In the genomic region with DNA sequence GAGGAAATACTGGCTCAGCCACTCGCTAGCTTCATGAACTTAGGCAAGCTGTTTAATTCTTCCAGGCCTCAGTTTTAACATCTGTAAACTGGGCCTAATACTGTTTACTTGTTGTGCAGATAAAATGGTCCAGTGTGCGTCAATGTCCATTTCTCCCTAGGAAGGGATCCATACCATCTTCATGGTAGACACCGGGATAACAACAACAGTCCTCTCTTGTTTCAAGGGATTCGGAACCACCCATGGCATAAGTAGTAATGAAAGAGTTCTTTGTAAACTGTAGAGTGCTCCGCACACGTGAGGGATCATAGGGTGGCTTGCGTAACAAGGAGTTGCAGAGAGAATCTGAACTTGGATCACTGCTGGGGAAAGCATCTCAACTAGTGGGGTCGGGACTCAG, we compare ENCODE assay signal across 1 cellular context.
A peak's percentile ranks its signal among the peaks of the same experiment; 100 is the strongest.
TF ChIP-seq lines count a peak whose summit lies in the region.

No MANE protein-coding gene starts in this region.

TF ChIP-seq in HepG2, 621 proteins besides CTCF, POLR2A, EP300 and RAD21 (continued from another document):
- TF ChIP-seq, protein P1, sequence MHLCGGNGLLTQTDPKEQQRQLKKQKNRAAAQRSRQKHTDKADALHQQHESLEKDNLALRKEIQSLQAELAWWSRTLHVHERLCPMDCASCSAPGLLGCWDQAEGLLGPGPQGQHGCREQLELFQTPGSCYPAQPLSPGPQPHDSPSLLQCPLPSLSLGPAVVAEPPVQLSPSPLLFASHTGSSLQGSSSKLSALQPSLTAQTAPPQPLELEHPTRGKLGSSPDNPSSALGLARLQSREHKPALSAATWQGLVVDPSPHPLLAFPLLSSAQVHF (CRISPR knock-in tag; IDR thresholded peaks at IDR 0.05), result no peak
- no peak for TF ChIP-seq FOXA1 (IDR thresholded peaks at IDR 0.05)
- peak; percentile 42 for TF ChIP-seq FOXA1 (CRISPR knock-in tag; IDR thresholded peaks at IDR 0.05)
- no peak for TF ChIP-seq TEAD3 (CRISPR knock-in tag; optimal IDR thresholded peaks at IDR 0.05; ENCODE audit: borderline replicate concordance)
- peak; percentile 41 for TF ChIP-seq NCOA2 (CRISPR knock-in tag; IDR thresholded peaks at IDR 0.05)
- TF ChIP-seq ZNF501 (CRISPR knock-in tag; IDR thresholded peaks at IDR 0.05), result no peak
- peak; percentile 52; the same call in 1 of the 2 replicates for TF ChIP-seq HDAC2 (CRISPR knock-in tag; IDR thresholded peaks at IDR 0.05)
- TF ChIP-seq, protein P2, sequence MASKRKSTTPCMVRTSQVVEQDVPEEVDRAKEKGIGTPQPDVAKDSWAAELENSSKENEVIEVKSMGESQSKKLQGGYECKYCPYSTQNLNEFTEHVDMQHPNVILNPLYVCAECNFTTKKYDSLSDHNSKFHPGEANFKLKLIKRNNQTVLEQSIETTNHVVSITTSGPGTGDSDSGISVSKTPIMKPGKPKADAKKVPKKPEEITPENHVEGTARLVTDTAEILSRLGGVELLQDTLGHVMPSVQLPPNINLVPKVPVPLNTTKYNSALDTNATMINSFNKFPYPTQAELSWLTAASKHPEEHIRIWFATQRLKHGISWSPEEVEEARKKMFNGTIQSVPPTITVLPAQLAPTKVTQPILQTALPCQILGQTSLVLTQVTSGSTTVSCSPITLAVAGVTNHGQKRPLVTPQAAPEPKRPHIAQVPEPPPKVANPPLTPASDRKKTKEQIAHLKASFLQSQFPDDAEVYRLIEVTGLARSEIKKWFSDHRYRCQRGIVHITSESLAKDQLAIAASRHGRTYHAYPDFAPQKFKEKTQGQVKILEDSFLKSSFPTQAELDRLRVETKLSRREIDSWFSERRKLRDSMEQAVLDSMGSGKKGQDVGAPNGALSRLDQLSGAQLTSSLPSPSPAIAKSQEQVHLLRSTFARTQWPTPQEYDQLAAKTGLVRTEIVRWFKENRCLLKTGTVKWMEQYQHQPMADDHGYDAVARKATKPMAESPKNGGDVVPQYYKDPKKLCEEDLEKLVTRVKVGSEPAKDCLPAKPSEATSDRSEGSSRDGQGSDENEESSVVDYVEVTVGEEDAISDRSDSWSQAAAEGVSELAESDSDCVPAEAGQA (IDR thresholded peaks at IDR 0.05; ENCODE audit: low read depth), result no peak
- TF ChIP-seq, protein P2 (CRISPR knock-in tag; IDR thresholded peaks at IDR 0.05; ENCODE audit: borderline replicate concordance), result no peak
- TF ChIP-seq, protein P3, sequence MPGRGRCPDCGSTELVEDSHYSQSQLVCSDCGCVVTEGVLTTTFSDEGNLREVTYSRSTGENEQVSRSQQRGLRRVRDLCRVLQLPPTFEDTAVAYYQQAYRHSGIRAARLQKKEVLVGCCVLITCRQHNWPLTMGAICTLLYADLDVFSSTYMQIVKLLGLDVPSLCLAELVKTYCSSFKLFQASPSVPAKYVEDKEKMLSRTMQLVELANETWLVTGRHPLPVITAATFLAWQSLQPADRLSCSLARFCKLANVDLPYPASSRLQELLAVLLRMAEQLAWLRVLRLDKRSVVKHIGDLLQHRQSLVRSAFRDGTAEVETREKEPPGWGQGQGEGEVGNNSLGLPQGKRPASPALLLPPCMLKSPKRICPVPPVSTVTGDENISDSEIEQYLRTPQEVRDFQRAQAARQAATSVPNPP (CRISPR knock-in tag; IDR thresholded peaks at IDR 0.05), result no peak
- TF ChIP-seq, protein P4, sequence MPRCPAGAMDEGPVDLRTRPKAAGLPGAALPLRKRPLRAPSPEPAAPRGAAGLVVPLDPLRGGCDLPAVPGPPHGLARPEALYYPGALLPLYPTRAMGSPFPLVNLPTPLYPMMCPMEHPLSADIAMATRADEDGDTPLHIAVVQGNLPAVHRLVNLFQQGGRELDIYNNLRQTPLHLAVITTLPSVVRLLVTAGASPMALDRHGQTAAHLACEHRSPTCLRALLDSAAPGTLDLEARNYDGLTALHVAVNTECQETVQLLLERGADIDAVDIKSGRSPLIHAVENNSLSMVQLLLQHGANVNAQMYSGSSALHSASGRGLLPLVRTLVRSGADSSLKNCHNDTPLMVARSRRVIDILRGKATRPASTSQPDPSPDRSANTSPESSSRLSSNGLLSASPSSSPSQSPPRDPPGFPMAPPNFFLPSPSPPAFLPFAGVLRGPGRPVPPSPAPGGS (CRISPR knock-in tag; IDR thresholded peaks at IDR 0.05), result no peak
- TF ChIP-seq FOXK1 (CRISPR knock-in tag; IDR thresholded peaks at IDR 0.05; ENCODE audit: borderline replicate concordance, low read depth), result 0 out of 2 replicates have a peak, but pooled peaks have one; percentile 20
- TF ChIP-seq, protein P5, sequence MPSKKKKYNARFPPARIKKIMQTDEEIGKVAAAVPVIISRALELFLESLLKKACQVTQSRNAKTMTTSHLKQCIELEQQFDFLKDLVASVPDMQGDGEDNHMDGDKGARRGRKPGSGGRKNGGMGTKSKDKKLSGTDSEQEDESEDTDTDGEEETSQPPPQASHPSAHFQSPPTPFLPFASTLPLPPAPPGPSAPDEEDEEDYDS (CRISPR knock-in tag; IDR thresholded peaks at IDR 0.05), result no peak
- TF ChIP-seq, protein P6, sequence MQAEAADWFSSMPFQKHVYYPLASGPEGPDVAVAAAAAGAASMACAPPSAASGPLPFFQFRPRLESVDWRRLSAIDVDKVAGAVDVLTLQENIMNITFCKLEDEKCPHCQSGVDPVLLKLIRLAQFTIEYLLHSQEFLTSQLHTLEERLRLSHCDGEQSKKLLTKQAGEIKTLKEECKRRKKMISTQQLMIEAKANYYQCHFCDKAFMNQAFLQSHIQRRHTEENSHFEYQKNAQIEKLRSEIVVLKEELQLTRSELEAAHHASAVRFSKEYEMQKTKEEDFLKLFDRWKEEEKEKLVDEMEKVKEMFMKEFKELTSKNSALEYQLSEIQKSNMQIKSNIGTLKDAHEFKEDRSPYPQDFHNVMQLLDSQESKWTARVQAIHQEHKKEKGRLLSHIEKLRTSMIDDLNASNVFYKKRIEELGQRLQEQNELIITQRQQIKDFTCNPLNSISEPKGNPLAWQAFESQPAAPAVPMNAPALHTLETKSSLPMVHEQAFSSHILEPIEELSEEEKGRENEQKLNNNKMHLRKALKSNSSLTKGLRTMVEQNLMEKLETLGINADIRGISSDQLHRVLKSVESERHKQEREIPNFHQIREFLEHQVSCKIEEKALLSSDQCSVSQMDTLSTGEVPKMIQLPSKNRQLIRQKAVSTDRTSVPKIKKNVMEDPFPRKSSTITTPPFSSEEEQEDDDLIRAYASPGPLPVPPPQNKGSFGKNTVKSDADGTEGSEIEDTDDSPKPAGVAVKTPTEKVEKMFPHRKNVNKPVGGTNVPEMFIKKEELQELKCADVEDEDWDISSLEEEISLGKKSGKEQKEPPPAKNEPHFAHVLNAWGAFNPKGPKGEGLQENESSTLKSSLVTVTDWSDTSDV (CRISPR knock-in tag; IDR thresholded peaks at IDR 0.05), result no peak
- TF ChIP-seq MAF1 (CRISPR knock-in tag; IDR thresholded peaks at IDR 0.05; ENCODE audit: borderline replicate concordance), result no peak
- peak; percentile 45; the same call in 1 of the 2 replicates for TF ChIP-seq CREM (IDR thresholded peaks at IDR 0.05)
- TF ChIP-seq CREM (CRISPR knock-in tag; IDR thresholded peaks at IDR 0.05), result no peak
- 0 out of 2 replicates have a peak, but pooled peaks have one; percentile 38 for TF ChIP-seq NR2C2 (CRISPR knock-in tag; IDR thresholded peaks at IDR 0.05; ENCODE audit: borderline replicate concordance)
- no peak for TF ChIP-seq IRF2 (CRISPR knock-in tag; IDR thresholded peaks at IDR 0.05)
- TF ChIP-seq FOXM1 (CRISPR knock-in tag; IDR thresholded peaks at IDR 0.05), result no peak
- no peak for TF ChIP-seq ZEB1 (IDR thresholded peaks at IDR 0.05; ENCODE audit: insufficient replicate concordance, low read depth)
